1 cellular context compared by ENCODE assay signal in the genomic region with DNA sequence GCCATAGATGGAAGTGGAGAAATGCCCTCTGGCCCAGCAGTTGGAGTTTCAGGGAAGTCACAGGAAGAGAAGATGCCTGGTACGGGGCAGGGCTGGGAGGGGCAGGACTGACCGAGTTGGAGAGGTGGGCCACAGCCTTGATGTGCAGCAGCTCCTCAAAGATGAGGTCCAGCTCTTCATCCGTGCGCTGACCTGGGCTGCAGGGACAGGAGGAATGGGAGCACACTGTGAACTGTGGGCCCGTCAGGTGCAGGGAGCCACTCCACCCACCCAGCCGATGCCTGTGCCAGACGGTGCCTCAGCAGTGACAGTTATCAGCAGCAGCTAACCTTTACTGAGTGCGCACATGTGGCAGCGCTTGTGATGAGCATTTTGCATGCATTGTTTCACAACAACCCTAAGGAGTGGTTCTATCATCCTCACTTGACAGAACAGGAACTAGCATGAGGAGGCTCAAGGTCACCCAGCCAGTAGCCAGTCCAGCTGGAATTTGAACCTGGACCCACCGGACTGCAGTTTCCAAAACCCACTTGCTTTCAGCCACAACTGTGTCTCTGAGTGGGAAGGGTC.
TF ChIP-seq lines count a peak whose summit lies in the region.

No MANE protein-coding gene starts in this region.

TF ChIP-seq in IMR-90, 13 proteins besides CTCF, POLR2A, EP300 and RAD21:
- TF ChIP-seq BHLHE40 (IDR thresholded peaks at IDR 0.05; ENCODE audit: low read depth, low read length) (no peak), FOS (IDR thresholded peaks at IDR 0.05; ENCODE audit: low read depth, low read length) (no peak), MAFK (IDR thresholded peaks at IDR 0.05; ENCODE audit: low read depth, low read length) (no peak), SMC3 (IDR thresholded peaks at IDR 0.05; ENCODE audit: low read depth, low read length) (no peak), ELK1 (IDR thresholded peaks at IDR 0.05; ENCODE audit: borderline replicate concordance, low read depth, low read length) (no peak), MXI1 (IDR thresholded peaks at IDR 0.05; ENCODE audit: borderline replicate concordance, low read depth, low read length) (no peak), RFX5 (IDR thresholded peaks at IDR 0.05; ENCODE audit: low read depth, low read length) (no peak), NFE2L2 (IDR thresholded peaks at IDR 0.05; ENCODE audit: low read depth, low read length) (no peak), CEBPB (IDR thresholded peaks at IDR 0.05; ENCODE audit: low read depth, low read length) (no peak), MAZ (IDR thresholded peaks at IDR 0.05; ENCODE audit: borderline replicate concordance, low read depth, low read length) (no peak), RCOR1 (IDR thresholded peaks at IDR 0.05; ENCODE audit: insufficient replicate concordance, low read length) (no peak), CHD1 (IDR thresholded peaks at IDR 0.05; ENCODE audit: low read depth, low read length) (no peak)
- TF ChIP-seq, protein P1, sequence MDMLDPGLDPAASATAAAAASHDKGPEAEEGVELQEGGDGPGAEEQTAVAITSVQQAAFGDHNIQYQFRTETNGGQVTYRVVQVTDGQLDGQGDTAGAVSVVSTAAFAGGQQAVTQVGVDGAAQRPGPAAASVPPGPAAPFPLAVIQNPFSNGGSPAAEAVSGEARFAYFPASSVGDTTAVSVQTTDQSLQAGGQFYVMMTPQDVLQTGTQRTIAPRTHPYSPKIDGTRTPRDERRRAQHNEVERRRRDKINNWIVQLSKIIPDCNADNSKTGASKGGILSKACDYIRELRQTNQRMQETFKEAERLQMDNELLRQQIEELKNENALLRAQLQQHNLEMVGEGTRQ (IDR thresholded peaks at IDR 0.05; ENCODE audit: low read depth, low read length) = no peak
